Comparison of ENCODE assay signal across 11 cellular contexts in the genomic region with DNA sequence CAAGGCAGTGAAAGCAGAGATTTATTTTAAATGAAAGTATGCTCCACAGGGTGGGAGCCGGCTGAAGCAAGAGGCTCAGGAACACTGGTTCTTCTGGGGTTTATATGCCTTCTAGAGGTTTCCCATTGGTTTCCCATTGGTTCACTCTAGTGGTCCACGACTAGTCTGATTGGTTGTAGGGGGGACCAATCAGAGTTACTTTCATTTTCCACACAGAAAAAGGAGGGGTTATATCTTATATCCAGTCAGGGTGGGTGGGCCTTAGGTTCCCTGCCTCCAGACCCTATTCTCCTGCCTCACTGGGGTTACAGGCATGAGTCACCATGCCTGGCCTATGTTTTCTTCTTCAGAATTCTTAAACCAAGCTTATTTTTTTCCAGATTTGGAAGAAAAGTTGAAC.
DNase-seq lines count a peak whose midpoint lies in the region; ATAC-seq, FAIRE-seq and TF ChIP-seq lines count a peak whose summit lies in the region.
"Had no signal": no experiment of that assay in that cellular context is flagged by ENCODE, and none has a peak within 500 bp of the region (broad histone marks: within the 10 kb centered on the region; RNA-seq: fewer than 3 reads in every experiment).

No MANE protein-coding gene starts in this region.

- H3K79me2 ChIP-seq in HCT116 (ENCODE audit: insufficient read depth, low read length) (no peaks in the 10 kb centered on the region), keratinocyte (ENCODE audit: control insufficient read depth, insufficient read depth, low read length) (peaks cover 4% of the 10 kb centered on the region)

- peaks cover 13% of the 10 kb centered on the region for H3K4me1 ChIP-seq in A673 (ENCODE audit: insufficient read depth, low read length, poor library complexity, severe bottlenecking)
- H3K4me1 ChIP-seq in HCT116 (ENCODE audit: control insufficient read depth in 1 of 2, insufficient read depth in 2 of 2, low read length in 2 of 2) = no peaks in the 10 kb centered on the region
- H3K4me1 ChIP-seq in keratinocyte (ENCODE audit: control insufficient read depth, extremely low read depth, insufficient read depth, low read length) = peaks cover 43% of the 10 kb centered on the region

- H2AFZ ChIP-seq in HCT116 (ENCODE audit: low read depth, low read length, poor library complexity, severe bottlenecking) (no peak overlapping the region), keratinocyte (ENCODE audit: control insufficient read depth, low read length) (no peak overlapping the region)

- TF ChIP-seq CTCF in A673 (conservative IDR thresholded peaks at IDR 0.05; ENCODE audit: low read depth, low read length) (no peak), HCT116 (IDR thresholded peaks at IDR 0.05 in 2 of 3, conservative IDR thresholded peaks at IDR 0.05 in 1 of 3; ENCODE audit: borderline replicate concordance in 1 of 3, insufficient read depth in 1 of 3, low read depth in 2 of 3, low read length in 2 of 3) (no peak), astrocyte of the cerebellum (IDR thresholded peaks at IDR 0.05; ENCODE audit: low read depth, low read length, missing control alignments) (no peak), keratinocyte (optimal IDR thresholded peaks at IDR 0.05 in 1 of 3, IDR thresholded peaks at IDR 0.05 in 1 of 3, conservative IDR thresholded peaks at IDR 0.05 in 1 of 3; ENCODE audit: extremely low read depth in 1 of 3, insufficient read depth in 2 of 3, low read length in 3 of 3) (no peak)

- no TSS peak for BruUV-seq in A673 (replicated peaks; lab: Mats Ljungman, UMichigan)
- BruUV-seq in HCT116 (replicated peaks; lab: Mats Ljungman, UMichigan) = no TSS peak

- RAD21 ChIA-PET in HCT116 (lab: Charles Lee; ENCODE audit: low non-redundant PET in 1 of 2, low total read pairs in 2 of 2, uncharacterized antibody in 2 of 2, unreplicated experiment in 2 of 2) = no interaction called here

- H3K9me2 ChIP-seq in HCT116 (ENCODE audit: insufficient read depth) = no peaks in the 10 kb centered on the region

- intact Hi-C loops in A673 (cut with micrococcal nuclease; ENCODE audit: unreplicated experiment) = no loop called here
- intact Hi-C loops in HCT116 (cut with micrococcal nuclease) = no loop called here

- H4K20me1 ChIP-seq in HCT116 (ENCODE audit: insufficient read depth) (no peaks in the 10 kb centered on the region), keratinocyte (ENCODE audit: control insufficient read depth, extremely low read depth, insufficient read depth, low read length) (no peaks in the 10 kb centered on the region)

- H3K27me3 ChIP-seq in A673 (replicated peaks; ENCODE audit: insufficient read depth, low read depth, low read length, poor library complexity) = no peaks in the 10 kb centered on the region
- H3K27me3 ChIP-seq in HCT116 (ENCODE audit: insufficient read depth, low read length) = no peaks in the 10 kb centered on the region
- H3K27me3 ChIP-seq in keratinocyte (ENCODE audit: control insufficient read depth, extremely low read depth, insufficient read depth, low read length) = no peaks in the 10 kb centered on the region

- no peak overlapping the region for H3K27ac ChIP-seq in A673 (ENCODE audit: low read depth, low read length, poor library complexity, severe bottlenecking)
- no peak overlapping the region for H3K27ac ChIP-seq in HCT116 (ENCODE audit: low read depth, low read length)
- H3K27ac ChIP-seq in keratinocyte (ENCODE audit: control insufficient read depth, insufficient read depth, low read length) = peak overlapping the region; percentile 18

- peaks cover 3% of the 10 kb centered on the region for H3K9me1 ChIP-seq in keratinocyte (ENCODE audit: control insufficient read depth, extremely low read depth, insufficient read depth, low read length)

- TF ChIP-seq POLR2A in HCT116 (IDR thresholded peaks at IDR 0.05; ENCODE audit: borderline replicate concordance, extremely low read depth, insufficient read depth, insufficient read length) = no peak

- H3K9me3 ChIP-seq in A673 (ENCODE audit: low read depth, low read length, poor library complexity, severe bottlenecking) (no peaks in the 10 kb centered on the region), HCT116 (ENCODE audit: control insufficient read depth in 1 of 2, insufficient read depth in 1 of 2, low read depth in 1 of 2, low read length in 2 of 2) (no peaks in the 10 kb centered on the region), keratinocyte (ENCODE audit: control insufficient read depth, low read depth, low read length) (no peaks in the 10 kb centered on the region)

- H3K4me3 ChIP-seq in A673 (ENCODE audit: low read depth, low read length, poor library complexity, severe bottlenecking) = no peak overlapping the region
- H3K4me3 ChIP-seq in HCT116 (replicated peaks in 1 of 2; ENCODE audit: low read depth in 1 of 2, low read length in 2 of 2) = no peak overlapping the region
- H3K4me3 ChIP-seq in astrocyte of the cerebellum (ENCODE audit: low read depth, low read length) = no peak overlapping the region
- H3K4me3 ChIP-seq in keratinocyte (ENCODE audit: control insufficient read depth in 2 of 3, extremely low read depth in 1 of 3, insufficient read depth in 2 of 3, low read depth in 1 of 3, low read length in 3 of 3) = no peak overlapping the region

- H3K36me3 ChIP-seq in A673 (ENCODE audit: insufficient read depth, low read length, poor library complexity, severe bottlenecking) (peaks cover 22% of the 10 kb centered on the region), HCT116 (ENCODE audit: control insufficient read depth in 1 of 2, insufficient read depth in 2 of 2, low read length in 2 of 2) (peaks cover 5% of the 10 kb centered on the region in 2 experiments; a peak in 1 of 4 replicates), keratinocyte (ENCODE audit: control insufficient read depth in 2 of 2, extremely low read depth in 1 of 2, insufficient read depth in 2 of 2, low read length in 2 of 2) (peaks cover 7 to 8% of the 10 kb centered on the region in 2 experiments)

- ATAC-seq in HCT116 (peak; percentile 72), GM18873 (IDR thresholded peaks at IDR 0.05; ENCODE audit: low FRiP score, unreplicated experiment) (no peak), GM21576 (IDR thresholded peaks at IDR 0.05; ENCODE audit: unreplicated experiment) (no peak)

- POLR2A ChIA-PET in A673 (lab: Charles Lee; ENCODE audit: low non-redundant PET) (no interaction called here), HCT116 (lab: Charles Lee) (no interaction called here)

- H3K9ac ChIP-seq in HCT116 (ENCODE audit: low read length) (no peak overlapping the region), keratinocyte (ENCODE audit: control insufficient read depth, extremely low read depth, insufficient read depth, low read length) (no peak overlapping the region)

- in situ Hi-C loops in astrocyte of the cerebellum (cut with HindIII; ENCODE audit: low sequenced_read_pairs) = loop anchor here (25.0 kb wide), 1 partner anchor 607 kb away; no protein-coding TSS in a partner anchor

- FAIRE-seq in keratinocyte (lab: Jason Lieb, UNC) = no peak
- FAIRE-seq: GM19239 had no signal

- TF ChIP-seq RAD21 in HCT116 (IDR thresholded peaks at IDR 0.05; ENCODE audit: low read depth) = no peak

- H3K4me2 ChIP-seq in HCT116 (ENCODE audit: low read length) (no peak overlapping the region), keratinocyte (ENCODE audit: control insufficient read depth, extremely low read depth, insufficient read depth, low read depth, low read length) (no peak overlapping the region)

- CTCF ChIA-PET in A673 (lab: Charles Lee) = no interaction called here
- CTCF ChIA-PET in HCT116 (lab: Charles Lee) = interaction anchor here (1.4 kb wide), 1 partner anchor 197 kb away, joined by 3 read pairs; no protein-coding TSS in a partner anchor

- dilution Hi-C loops in keratinocyte (cut with MboI; ENCODE audit: extremely low pct_ligation_motif_present, low sequenced_read_pairs) = no loop called here

- DNase-seq in A673 (ENCODE audit: low spot score) (peak; percentile 51), HCT116 (ENCODE audit: low read depth, low spot score) (no peak), astrocyte of the cerebellum (ENCODE audit: low read depth) (peak; percentile 27), keratinocyte (ENCODE audit: low read depth, low spot score) (no peak), NCI-H446 (lab: John Stamatoyannopoulos, UW) (no peak), HuH-7 (ENCODE audit: low spot score) (no peak)
- DNase-seq: activated CD4-positive, alpha-beta T cell treated with anti-CD3 and anti-CD28 coated beads for 1 hour; NCI-H748 treated with DMSO at 0.1 percent for 48 hours had no signal

TF ChIP-seq in HCT116, 20 proteins besides CTCF, POLR2A, EP300 and RAD21:
- TF ChIP-seq, protein P1, sequence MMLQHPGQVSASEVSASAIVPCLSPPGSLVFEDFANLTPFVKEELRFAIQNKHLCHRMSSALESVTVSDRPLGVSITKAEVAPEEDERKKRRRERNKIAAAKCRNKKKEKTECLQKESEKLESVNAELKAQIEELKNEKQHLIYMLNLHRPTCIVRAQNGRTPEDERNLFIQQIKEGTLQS (IDR thresholded peaks at IDR 0.05) = no peak
- TF ChIP-seq, protein P2, sequence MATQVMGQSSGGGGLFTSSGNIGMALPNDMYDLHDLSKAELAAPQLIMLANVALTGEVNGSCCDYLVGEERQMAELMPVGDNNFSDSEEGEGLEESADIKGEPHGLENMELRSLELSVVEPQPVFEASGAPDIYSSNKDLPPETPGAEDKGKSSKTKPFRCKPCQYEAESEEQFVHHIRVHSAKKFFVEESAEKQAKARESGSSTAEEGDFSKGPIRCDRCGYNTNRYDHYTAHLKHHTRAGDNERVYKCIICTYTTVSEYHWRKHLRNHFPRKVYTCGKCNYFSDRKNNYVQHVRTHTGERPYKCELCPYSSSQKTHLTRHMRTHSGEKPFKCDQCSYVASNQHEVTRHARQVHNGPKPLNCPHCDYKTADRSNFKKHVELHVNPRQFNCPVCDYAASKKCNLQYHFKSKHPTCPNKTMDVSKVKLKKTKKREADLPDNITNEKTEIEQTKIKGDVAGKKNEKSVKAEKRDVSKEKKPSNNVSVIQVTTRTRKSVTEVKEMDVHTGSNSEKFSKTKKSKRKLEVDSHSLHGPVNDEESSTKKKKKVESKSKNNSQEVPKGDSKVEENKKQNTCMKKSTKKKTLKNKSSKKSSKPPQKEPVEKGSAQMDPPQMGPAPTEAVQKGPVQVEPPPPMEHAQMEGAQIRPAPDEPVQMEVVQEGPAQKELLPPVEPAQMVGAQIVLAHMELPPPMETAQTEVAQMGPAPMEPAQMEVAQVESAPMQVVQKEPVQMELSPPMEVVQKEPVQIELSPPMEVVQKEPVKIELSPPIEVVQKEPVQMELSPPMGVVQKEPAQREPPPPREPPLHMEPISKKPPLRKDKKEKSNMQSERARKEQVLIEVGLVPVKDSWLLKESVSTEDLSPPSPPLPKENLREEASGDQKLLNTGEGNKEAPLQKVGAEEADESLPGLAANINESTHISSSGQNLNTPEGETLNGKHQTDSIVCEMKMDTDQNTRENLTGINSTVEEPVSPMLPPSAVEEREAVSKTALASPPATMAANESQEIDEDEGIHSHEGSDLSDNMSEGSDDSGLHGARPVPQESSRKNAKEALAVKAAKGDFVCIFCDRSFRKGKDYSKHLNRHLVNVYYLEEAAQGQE (IDR thresholded peaks at IDR 0.05; ENCODE audit: low read depth) = no peak
- TF ChIP-seq ZNF274 (IDR thresholded peaks at IDR 0.05; ENCODE audit: low read depth, low read length) (no peak), SRF (IDR thresholded peaks at IDR 0.05; ENCODE audit: low read depth) (no peak), EGR1 (IDR thresholded peaks at IDR 0.05; ENCODE audit: low read depth) (no peak)

Comparison
In these comparisons a context has a peak if more than half of its experiments do, and no peak if none do; other contexts are left out.
1. DNase-seq: peak in A673 (single experiment) and astrocyte of the cerebellum (single experiment); none in HCT116 (single experiment), keratinocyte (single experiment), NCI-H446 (0 of 2) and HuH-7 (single experiment).